ENCODE assay signal across 24 cellular contexts in genomic region chr11:70161043-70161625, GRCh38.
"Had no signal": no experiment of that assay in that cellular context is flagged by ENCODE, and none has a peak within 500 bp of the region (broad histone marks: within the 10 kb centered on the region; RNA-seq: fewer than 3 reads in every experiment).

No MANE protein-coding gene starts in this region.

- H3K27me3 Mint-ChIP-seq: activated naive CD8-positive, alpha-beta T cell treated with anti-CD3 and anti-CD28 coated beads, Interleukin-2, amount 50 U/mL, for 24 hours had no signal

- H3K9me3 ChIP-seq: ascending aorta, body of pancreas had no signal

- H3K27me3 ChIP-seq: ascending aorta, body of pancreas had no signal

- H3K27ac Mint-ChIP-seq: activated CD8-positive, alpha-beta T cell treated with anti-CD3 and anti-CD28 coated beads, Interleukin-2, amount 10 ng/mL, durations not matched to agents 7 days and 5 days; activated naive CD4-positive, alpha-beta T cell treated with anti-CD3 and anti-CD28 coated beads, Interleukin-2, amount 50 U/mL, for 24 hours; activated naive CD8-positive, alpha-beta T cell treated with anti-CD3 and anti-CD28 coated beads, Interleukin-2, amount 50 U/mL, for 24 hours; activated T-helper 1 cell treated with anti-CD3 and anti-CD28 coated beads, Interleukin-12 subunit alpha, Interleukin-12 subunit beta, Interleukin-2, Interleukin-4 antibody, amounts not matched to agents 30 ng/mL and 10 ng/mL and 1 ng/mL, durations not matched to agents 14 hours and 24 hours and 36 hours; T-helper 1 cell treated with Interleukin-12 subunit alpha and Interleukin-12 subunit beta and Interleukin-4 antibody, amounts not matched to agents 30 μg/mL and 1 μg/mL, for 36 hours had no signal

- H3K36me3 Mint-ChIP-seq: activated naive CD4-positive, alpha-beta T cell treated with anti-CD3 and anti-CD28 coated beads, Interleukin-2, amount 50 U/mL, for 24 hours had no signal

- H3K27ac ChIP-seq: body of pancreas had no signal

- H3K4me3 Mint-ChIP-seq: activated CD8-positive, alpha-beta T cell treated with anti-CD3 and anti-CD28 coated beads, Interleukin-2, amount 10 ng/mL, durations not matched to agents 7 days and 5 days; activated naive CD4-positive, alpha-beta T cell treated with anti-CD3 and anti-CD28 coated beads, Interleukin-2, amount 50 U/mL, for 24 hours; activated naive CD8-positive, alpha-beta T cell treated with anti-CD3 and anti-CD28 coated beads, Interleukin-2, amount 50 U/mL, for 24 hours; activated T-helper 1 cell treated with anti-CD3 and anti-CD28 coated beads, Interleukin-12 subunit alpha, Interleukin-12 subunit beta, Interleukin-2, Interleukin-4 antibody, amounts not matched to agents 30 ng/mL and 10 ng/mL and 1 ng/mL, durations not matched to agents 14 hours and 24 hours and 36 hours; central memory CD8-positive, alpha-beta T cell; T-helper 1 cell treated with Interleukin-12 subunit alpha and Interleukin-12 subunit beta and Interleukin-4 antibody, amounts not matched to agents 30 μg/mL and 1 μg/mL, for 36 hours had no signal

- FAIRE-seq: RCC 7860 had no signal

- H3K4me1 ChIP-seq: ascending aorta, body of pancreas had no signal

- H3K9me3 Mint-ChIP-seq: activated naive CD4-positive, alpha-beta T cell treated with anti-CD3 and anti-CD28 coated beads, Interleukin-2, amount 50 U/mL, for 24 hours; activated naive CD8-positive, alpha-beta T cell treated with anti-CD3 and anti-CD28 coated beads, Interleukin-2, amount 50 U/mL, for 24 hours; activated T-helper 1 cell treated with anti-CD3 and anti-CD28 coated beads, Interleukin-12 subunit alpha, Interleukin-12 subunit beta, Interleukin-2, Interleukin-4 antibody, amounts not matched to agents 30 ng/mL and 10 ng/mL and 1 ng/mL, durations not matched to agents 14 hours and 24 hours and 36 hours; central memory CD8-positive, alpha-beta T cell; T-helper 1 cell treated with Interleukin-12 subunit alpha and Interleukin-12 subunit beta and Interleukin-4 antibody, amounts not matched to agents 30 μg/mL and 1 μg/mL, for 36 hours had no signal

- H3K4me3 ChIP-seq: ascending aorta, body of pancreas had no signal

- ATAC-seq: activated CD8-positive, alpha-beta T cell treated with anti-CD3 and anti-CD28 coated beads, Interleukin-2, amount 10 ng/mL, durations not matched to agents 7 days and 5 days; activated naive CD8-positive, alpha-beta T cell treated with anti-CD3 and anti-CD28 coated beads, Interleukin-2, amount 50 U/mL, for 24 hours; body of pancreas had no signal

- DNase-seq: activated CD4-positive, alpha-beta T cell treated with anti-CD3 and anti-CD28 coated beads for 48 hours; activated CD4-positive, alpha-beta T cell treated with anti-CD3 and anti-CD28 coated beads, Interleukin-2, amount 50 U/mL, for 4 hours; activated CD4-positive, CD25-positive, alpha-beta regulatory T cell treated with anti-CD3 and anti-CD28 coated beads, Interleukin-2, amount 50 U/mL, for 72 hours; activated CD8-positive, alpha-beta memory T cell treated with anti-CD3 and anti-CD28 coated beads, Interleukin-2, amount 50 U/mL, for 48 hours; activated CD8-positive, alpha-beta T cell treated with anti-CD3 and anti-CD28 coated beads, Interleukin-2, amount 10 ng/mL, durations not matched to agents 7 days and 5 days; activated effector memory CD4-positive, alpha-beta T cell treated with Interleukin-2 at 50 U/mL for 16 hours; activated naive CD4-positive, alpha-beta T cell; activated naive CD8-positive, alpha-beta T cell treated with anti-CD3 and anti-CD28 coated beads, Interleukin-2, amount 50 U/mL, for 24 hours; activated T-cell treated with anti-CD3 and anti-CD28 coated beads, Interleukin-2, amount 50 U/mL, for 1 hour; amniotic stem cell; body of pancreas; NCI-H1105 treated with DMSO at 0.1 percent for 48 hours; NCI-H146; NCI-H187 treated with DMSO at 0.1 percent for 48 hours; NCI-H2081 treated with DMSO at 0.1 percent for 48 hours; NCI-H446; NCI-H524; SHP77 treated with DMSO at 0.1 percent for 48 hours had no signal

- H3K4me1 Mint-ChIP-seq: activated naive CD4-positive, alpha-beta T cell treated with anti-CD3 and anti-CD28 coated beads, Interleukin-2, amount 50 U/mL, for 24 hours; activated naive CD8-positive, alpha-beta T cell treated with anti-CD3 and anti-CD28 coated beads, Interleukin-2, amount 50 U/mL, for 24 hours; central memory CD8-positive, alpha-beta T cell had no signal
